In genomic region chr1:74571875-74572274, GRCh38 we compare ENCODE assay signal across 25 cellular contexts. TPM values are rescaled to one million over a fixed set of nuclear protein-coding genes. Genes with fewer than 3 reads are reported as not detected.
"Had no signal": no experiment of that assay in that cellular context is flagged by ENCODE, and none has a peak within 500 bp of the region (broad histone marks: within the 10 kb centered on the region; RNA-seq: fewer than 3 reads in every experiment).

No MANE protein-coding gene starts in this region.

- H3K79me2 ChIP-seq: hepatocyte had no signal

- H2AFZ ChIP-seq: hepatocyte had no signal

- H3K4me1 ChIP-seq: body of pancreas, colonic mucosa, esophagus muscularis mucosa, left ventricle myocardium inferior, testis had no signal

- H3K9me3 ChIP-seq: body of pancreas, colonic mucosa, esophagus muscularis mucosa, left ventricle myocardium inferior, testis had no signal

- H3K36me3 ChIP-seq: colonic mucosa, esophagus muscularis mucosa, left ventricle myocardium inferior had no signal

- H3K4me3 Mint-ChIP-seq: activated B cell treated with CpG ODN at 0.5 μM for 24 hours; activated CD4-positive, alpha-beta T cell treated with anti-CD3 and anti-CD28 coated beads, Interleukin-2, amount 10 ng/mL, durations not matched to agents 24 days and 14 days; activated CD8-positive, alpha-beta T cell treated with anti-CD3 and anti-CD28 coated beads, Interleukin-2, amount 10 ng/mL, durations not matched to agents 7 days and 5 days; natural killer cell; stimulated activated naive CD8-positive, alpha-beta T cell treated with anti-CD3 and anti-CD28 coated beads, Interleukin-15, Interleukin-2, amounts not matched to agents 100 ng/mL and 50 ng/mL, for 24 hours had no signal

- H3K4me3 ChIP-seq: body of pancreas, colonic mucosa, esophagus muscularis mucosa, hepatocyte, left ventricle myocardium inferior, skin epidermis, testis had no signal

- H3K27me3 Mint-ChIP-seq: activated B cell treated with CpG ODN at 0.5 μM for 24 hours; activated CD4-positive, alpha-beta T cell treated with anti-CD3 and anti-CD28 coated beads, Interleukin-2, amount 10 ng/mL, durations not matched to agents 24 days and 14 days; progenitor cell of endocrine pancreas had no signal

- DNase-seq: activated B cell treated with CpG ODN at 0.5 μM for 24 hours; activated CD4-positive, alpha-beta T cell treated with anti-CD3 and anti-CD28 coated beads, Interleukin-2, amount 10 ng/mL, durations not matched to agents 24 days and 14 days; activated CD8-positive, alpha-beta memory T cell treated with anti-CD3 and anti-CD28 coated beads, Interleukin-2, amount 50 U/mL, for 4 hours; activated CD8-positive, alpha-beta T cell treated with anti-CD3 and anti-CD28 coated beads, Interleukin-2, amount 10 ng/mL, durations not matched to agents 7 days and 5 days; activated gamma-delta T cell; activated T-cell treated with anti-CD3 and anti-CD28 coated beads, Interleukin-2, amount 50 U/mL, for 48 hours; body of pancreas; caudate nucleus; colonic mucosa; kidney; left ventricle myocardium inferior; natural killer cell; right cardiac atrium; stimulated activated CD4-positive, alpha-beta T cell treated with anti-CD3 and anti-CD28 coated beads, Interleukin-4, amount 100 ng/mL, for 24 hours; T-helper 2 cell; testis had no signal

- H3K4me1 Mint-ChIP-seq: activated B cell treated with CpG ODN at 0.5 μM for 24 hours; activated CD4-positive, alpha-beta T cell treated with anti-CD3 and anti-CD28 coated beads, Interleukin-2, amount 10 ng/mL, durations not matched to agents 24 days and 14 days; natural killer cell had no signal

- H3K9me3 Mint-ChIP-seq: activated B cell treated with CpG ODN at 0.5 μM for 24 hours; activated CD4-positive, alpha-beta T cell treated with anti-CD3 and anti-CD28 coated beads, Interleukin-2, amount 10 ng/mL, durations not matched to agents 24 days and 14 days; activated naive CD4-positive, alpha-beta T cell treated with anti-CD3 and anti-CD28 coated beads, Interleukin-2, amount 50 U/mL, for 72 hours; natural killer cell; stimulated activated naive CD8-positive, alpha-beta T cell treated with anti-CD3 and anti-CD28 coated beads, Interleukin-15, Interleukin-2, amounts not matched to agents 100 ng/mL and 50 ng/mL, for 24 hours had no signal

- H3K36me3 Mint-ChIP-seq: activated naive CD4-positive, alpha-beta T cell treated with anti-CD3 and anti-CD28 coated beads, Interleukin-2, amount 50 U/mL, for 72 hours; natural killer cell had no signal

- H3K4me2 ChIP-seq: hepatocyte had no signal

- H3K27me3 ChIP-seq: body of pancreas, colonic mucosa, esophagus muscularis mucosa, hepatocyte, testis had no signal

- H3K27ac Mint-ChIP-seq: activated B cell treated with CpG ODN at 0.5 μM for 24 hours; activated CD4-positive, alpha-beta T cell treated with anti-CD3 and anti-CD28 coated beads, Interleukin-2, amount 10 ng/mL, durations not matched to agents 24 days and 14 days; activated CD8-positive, alpha-beta T cell treated with anti-CD3 and anti-CD28 coated beads, Interleukin-2, amount 10 ng/mL, durations not matched to agents 7 days and 5 days; activated naive CD4-positive, alpha-beta T cell treated with anti-CD3 and anti-CD28 coated beads, Interleukin-2, amount 50 U/mL, for 72 hours; natural killer cell; progenitor cell of endocrine pancreas; stimulated activated naive CD8-positive, alpha-beta T cell treated with anti-CD3 and anti-CD28 coated beads, Interleukin-15, Interleukin-2, amounts not matched to agents 100 ng/mL and 50 ng/mL, for 24 hours had no signal

- H3K27ac ChIP-seq: body of pancreas, colonic mucosa, esophagus muscularis mucosa, hepatocyte, left ventricle myocardium inferior, skin epidermis, testis had no signal

RNA-seq across cellular contexts. Expression of gene LRRC53, which starts 59.5 kb away (rescaled TPM):
- total RNA-seq: activated B cell treated with CpG ODN at 0.5 μM for 24 hours; activated CD4-positive, alpha-beta T cell treated with anti-CD3 and anti-CD28 coated beads, Interleukin-2, amount 10 ng/mL, durations not matched to agents 24 days and 14 days; activated CD8-positive, alpha-beta T cell treated with anti-CD3 and anti-CD28 coated beads, Interleukin-2, amount 10 ng/mL, durations not matched to agents 7 days and 5 days; activated naive CD4-positive, alpha-beta T cell treated with anti-CD3 and anti-CD28 coated beads, Interleukin-2, amount 50 U/mL, for 72 hours; body of pancreas; hepatocyte; kidney; left ventricle myocardium inferior; mucosa of gallbladder; natural killer cell; omental fat pad; right cardiac atrium; ureter had no signal
